8 cellular contexts compared by ENCODE assay signal in the genomic region with DNA sequence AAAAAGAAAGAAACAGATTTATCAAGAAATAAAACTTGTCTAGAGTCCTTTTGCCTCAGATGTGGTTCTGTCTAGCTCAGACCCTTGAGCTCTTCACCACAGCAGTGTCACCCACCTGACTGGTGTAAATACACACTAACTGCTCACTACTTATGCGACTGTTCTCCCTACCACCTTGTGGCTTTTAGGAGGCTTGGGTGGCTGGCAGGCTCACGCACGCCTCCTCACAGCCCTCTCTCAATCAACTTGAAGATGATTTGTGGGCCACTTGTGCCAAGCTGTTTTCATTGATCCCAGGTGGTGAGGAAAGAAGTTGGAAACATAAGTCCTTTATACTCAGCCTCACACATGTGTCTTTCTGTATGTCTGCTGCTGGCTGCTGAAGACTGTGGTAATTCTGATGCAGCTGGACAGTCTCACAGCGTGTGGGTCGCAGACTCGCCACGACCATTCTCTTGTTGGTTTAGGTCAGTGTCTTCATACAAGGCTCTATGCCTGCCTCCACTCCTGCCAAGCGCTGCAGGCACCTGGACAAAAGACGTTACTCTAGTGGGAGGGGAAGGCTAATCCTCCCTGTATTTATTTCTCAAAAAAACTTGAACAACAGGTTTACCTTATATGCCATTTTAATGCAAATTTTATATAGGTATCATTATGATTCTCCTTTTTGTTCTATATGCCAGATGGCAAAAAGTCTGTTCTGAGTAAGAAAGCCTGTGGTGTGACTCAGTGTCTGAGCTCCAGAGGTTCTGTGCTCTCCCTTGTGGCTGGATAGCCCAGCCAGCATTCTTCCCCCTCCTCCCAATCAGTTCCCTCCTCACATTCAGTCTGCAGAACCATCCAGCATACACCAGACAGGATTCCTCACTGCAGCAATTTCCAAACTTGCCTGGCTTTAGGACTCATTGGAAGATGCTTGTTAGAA.
A peak's percentile ranks its signal among the peaks of the same experiment; 100 is the strongest.
DNase-seq lines count a peak whose midpoint lies in the region; ATAC-seq, FAIRE-seq and TF ChIP-seq lines count a peak whose summit lies in the region.

No MANE protein-coding gene starts in this region.

- H3K36me3 Mint-ChIP-seq in CD14-positive monocyte (peaks cover 5 to 7% of the 10 kb centered on the region in 2 donors), IgD-negative memory B cell (no peaks in the 10 kb centered on the region)
- no peaks in the 10 kb centered on the region for H3K36me3 Mint-ChIP-seq in activated T-cell treated with anti-CD3 and anti-CD28 coated beads, Interleukin-2, amount 50 U/mL, for 4 hours (ENCODE audit: insufficient read depth)

- DNase-seq in CD14-positive monocyte (ENCODE audit: low spot score) (no peak), hepatocyte (ENCODE audit: low spot score) (peak; percentile 63), substantia nigra (lab: John Stamatoyannopoulos, UW) (peak in 6 of 49 donors; percentile 9 to 43 (median 30)), GM12891 (ENCODE audit: insufficient read length, low spot score) (no peak)
- DNase-seq in activated T-cell treated with anti-CD3 and anti-CD28 coated beads, Interleukin-2, amount 50 U/mL, for 4 hours, result no peak

- H3K4me3 ChIP-seq in hepatocyte, result no peak overlapping the region

- H4K20me1 ChIP-seq in hepatocyte (ENCODE audit: insufficient read depth, poor library complexity, severe bottlenecking), result peaks cover 3% of the 10 kb centered on the region

- no peaks in the 10 kb centered on the region for H3K36me3 ChIP-seq in hepatocyte (replicated peaks; ENCODE audit: insufficient read depth, low read depth)

- H2AFZ ChIP-seq in hepatocyte, result no peak overlapping the region

- peak overlapping the region; percentile 92 for H3K27ac ChIP-seq in hepatocyte
- peak overlapping the region; percentile 74 for H3K27ac ChIP-seq in substantia nigra (ENCODE audit: low read depth, low read length, poor library complexity, severe bottlenecking)

- 55% methylated on average over 9 of the region's 9 CpGs for WGBS in hepatocyte (ENCODE audit: low lambda C conversion rate, missing lambda C conversion rate)

- no peaks in the 10 kb centered on the region for H3K27me3 ChIP-seq in hepatocyte

- FAIRE-seq in GM12891 (lab: Jason Lieb, UNC), result no peak

- peaks cover 0 to 2% (median 1%) of the 10 kb centered on the region in 3 donors for H3K27me3 Mint-ChIP-seq in CD14-positive monocyte (ENCODE audit: low read depth in 3 of 3)
- no peaks in the 10 kb centered on the region for H3K27me3 Mint-ChIP-seq in IgD-negative memory B cell
- no peaks in the 10 kb centered on the region for H3K27me3 Mint-ChIP-seq in activated T-cell treated with anti-CD3 and anti-CD28 coated beads, Interleukin-2, amount 50 U/mL, for 4 hours (ENCODE audit: low read depth)

- peak overlapping the region; percentile 54 for H3K4me2 ChIP-seq in hepatocyte

- peaks cover 79% of the 10 kb centered on the region for H3K79me2 ChIP-seq in hepatocyte

- no peak for TF ChIP-seq POLR2A in GM12891 (IDR thresholded peaks at IDR 0.05; ENCODE audit: low read depth, low read length)

- peak; percentile 84 to 85 for ATAC-seq in activated T-cell treated with anti-CD3 and anti-CD28 coated beads, Interleukin-2, amount 50 U/mL, for 4 hours
- ATAC-seq in HG03439 (IDR thresholded peaks at IDR 0.05; ENCODE audit: unreplicated experiment) (no peak), HG03025 (IDR thresholded peaks at IDR 0.05; ENCODE audit: low FRiP score, unreplicated experiment) (no peak)

- peaks cover 45% of the 10 kb centered on the region for H3K4me1 ChIP-seq in hepatocyte (ENCODE audit: insufficient read depth)

- H3K4me3 Mint-ChIP-seq in CD14-positive monocyte, result no peak overlapping the region
- no peak overlapping the region for H3K4me3 Mint-ChIP-seq in IgD-negative memory B cell
- H3K4me3 Mint-ChIP-seq in activated T-cell treated with anti-CD3 and anti-CD28 coated beads, Interleukin-2, amount 50 U/mL, for 4 hours, result no peak overlapping the region

- intact Hi-C loops in CD14-positive monocyte (cut with micrococcal nuclease), result loop anchor here in 1 of 2 donors (10.0 kb wide), 1 partner anchor 46 kb away; no protein-coding TSS in a partner anchor

- H3K9me3 Mint-ChIP-seq in CD14-positive monocyte (no peaks in the 10 kb centered on the region), IgD-negative memory B cell (no peaks in the 10 kb centered on the region)
- no peaks in the 10 kb centered on the region for H3K9me3 Mint-ChIP-seq in activated T-cell treated with anti-CD3 and anti-CD28 coated beads, Interleukin-2, amount 50 U/mL, for 4 hours

- H3K9me2 ChIP-seq in hepatocyte (replicated peaks; ENCODE audit: insufficient read depth), result no peaks in the 10 kb centered on the region

- H3K9me3 ChIP-seq in hepatocyte (ENCODE audit: low read depth), result no peaks in the 10 kb centered on the region

- H3K4me1 Mint-ChIP-seq in CD14-positive monocyte (peaks cover 30% of the 10 kb centered on the region), IgD-negative memory B cell (peaks cover 39 to 57% (median 42%) of the 10 kb centered on the region in 3 donors)
- H3K4me1 Mint-ChIP-seq in activated T-cell treated with anti-CD3 and anti-CD28 coated beads, Interleukin-2, amount 50 U/mL, for 4 hours (ENCODE audit: low read depth), result peaks cover 63% of the 10 kb centered on the region

- TF ChIP-seq CTCF in CD14-positive monocyte (IDR thresholded peaks at IDR 0.05), result no peak
- no peak for TF ChIP-seq CTCF in hepatocyte (IDR thresholded peaks at IDR 0.05; ENCODE audit: poor library complexity)

- H3K27ac Mint-ChIP-seq in CD14-positive monocyte (peak overlapping the region in 4 of 7 donors; percentile 4 to 56 (median 30)), IgD-negative memory B cell (peak overlapping the region; percentile 10 to 73 (median 32))

TF ChIP-seq in GM12891, 5 proteins besides CTCF, POLR2A, EP300 and RAD21:
- TF ChIP-seq PAX5 (IDR thresholded peaks at IDR 0.05; ENCODE audit: insufficient read depth, low read length, severe bottlenecking) (no peak), SPI1 (IDR thresholded peaks at IDR 0.05; ENCODE audit: low read depth, low read length) (no peak), TAF1 (IDR thresholded peaks at IDR 0.05; ENCODE audit: low read depth, low read length) (no peak), POLR2AphosphoS5 (IDR thresholded peaks at IDR 0.05; ENCODE audit: low read depth, low read length) (no peak), POU2F2 (IDR thresholded peaks at IDR 0.05; ENCODE audit: low read depth, low read length) (no peak)

Comparison
In these comparisons a context has a peak if more than half of its experiments do, and no peak if none do; other contexts are left out.
1. ATAC-seq: peak in activated T-cell treated with anti-CD3 and anti-CD28 coated beads, Interleukin-2, amount 50 U/mL, for 4 hours (2 of 2); none in HG03439 (single experiment) and HG03025 (single experiment).